Comparison of ENCODE assay signal across 9 cellular contexts in genomic region chr3:149659173-149659468, GRCh38. TPM values are rescaled to one million over a fixed set of nuclear protein-coding genes. Genes with fewer than 3 reads are reported as not detected.
DNase-seq lines count a peak whose midpoint lies in the region; ATAC-seq and TF ChIP-seq lines count a peak whose summit lies in the region.
"Had no signal": no experiment of that assay in that cellular context is flagged by ENCODE, and none has a peak within 500 bp of the region (broad histone marks: within the 10 kb centered on the region; RNA-seq: fewer than 3 reads in every experiment).

No MANE protein-coding gene starts in this region.

- no peak overlapping the region for H2BK15ac ChIP-seq in mesenchymal stem cell (ENCODE audit: low read depth, poor library complexity, severe bottlenecking)

- no peak for TF ChIP-seq POLR2A in breast epithelium (IDR thresholded peaks at IDR 0.05)
- TF ChIP-seq POLR2A in transverse colon (IDR thresholded peaks at IDR 0.05) = no peak

- peak overlapping the region; percentile 73 for H2AK5ac ChIP-seq in mesenchymal stem cell (ENCODE audit: low read length, severe bottlenecking)

- no peak overlapping the region for H3K23ac ChIP-seq in mesenchymal stem cell (ENCODE audit: low read length in 2 of 2)

- H3K9me3 ChIP-seq in breast epithelium (no peaks in the 10 kb centered on the region), mesenchymal stem cell (ENCODE audit: control insufficient read depth, low read length) (no peaks in the 10 kb centered on the region), transverse colon (no peaks in the 10 kb centered on the region)
- no peaks in the 10 kb centered on the region for H3K9me3 ChIP-seq in effector memory CD4-positive, alpha-beta T cell (ENCODE audit: control insufficient read depth, low read length)
- H3K9me3 ChIP-seq: mucosa of descending colon had no signal

- peak overlapping the region; percentile 98 for H4K8ac ChIP-seq in mesenchymal stem cell (ENCODE audit: low read length)

- no peaks in the 10 kb centered on the region for H3K27me3 ChIP-seq in breast epithelium
- H3K27me3 ChIP-seq in mesenchymal stem cell (ENCODE audit: control insufficient read depth in 1 of 2, insufficient read depth in 1 of 2, low read length in 2 of 2) = no peaks in the 10 kb centered on the region
- H3K27me3 ChIP-seq in transverse colon = peaks cover 84% of the 10 kb centered on the region
- no peaks in the 10 kb centered on the region for H3K27me3 ChIP-seq in effector memory CD4-positive, alpha-beta T cell (replicated peaks; ENCODE audit: control insufficient read depth, insufficient read depth, low read length, poor library complexity, severe bottlenecking)

- peak overlapping the region in 1 of 2 experiments; percentile 85 for H2BK12ac ChIP-seq in mesenchymal stem cell (ENCODE audit: low read length in 2 of 2)

- no peak for ATAC-seq in activated T-cell treated with anti-CD3 and anti-CD28 coated beads, Interleukin-2, amount 50 U/mL, for 4 hours

- peak overlapping the region; percentile 100 for H2BK5ac ChIP-seq in mesenchymal stem cell (ENCODE audit: low read depth, low read length, poor library complexity, severe bottlenecking)

- no peak for DNase-seq in activated T-cell treated with anti-CD3 and anti-CD28 coated beads, Interleukin-2, amount 50 U/mL, for 4 hours
- no peak for DNase-seq in activated T-cell treated with anti-CD3 and anti-CD28 coated beads, Interleukin-2, amount 50 U/mL, for 48 hours
- DNase-seq in breast epithelium (ENCODE audit: low spot score in 2 of 2) (peak in 1 of 2 donors; percentile 36), mesenchymal stem cell (no peak), transverse colon (no peak), NCI-H146 treated with DMSO at 0.1 percent for 48 hours (lab: John Stamatoyannopoulos, UW; ENCODE audit: unreplicated experiment) (no peak), AG08395 (ENCODE audit: low spot score) (no peak)
- DNase-seq in effector memory CD4-positive, alpha-beta T cell = no peak

- peak overlapping the region; percentile 34 to 60 for H3K18ac ChIP-seq in mesenchymal stem cell (ENCODE audit: low read depth in 1 of 2, low read length in 2 of 2)

- TF ChIP-seq EP300 in transverse colon (IDR thresholded peaks at IDR 0.05; ENCODE audit: low read depth) = peak; percentile 61

- no peaks in the 10 kb centered on the region for H3K9me3 Mint-ChIP-seq in activated T-cell treated with anti-CD3 and anti-CD28 coated beads, Interleukin-2, amount 50 U/mL, for 4 hours

- H3K14ac ChIP-seq in mesenchymal stem cell (ENCODE audit: low read length in 2 of 2) = no peak overlapping the region

- H3K4me2 ChIP-seq in mesenchymal stem cell (ENCODE audit: low read length, poor library complexity, severe bottlenecking) = peak overlapping the region; percentile 74

- no peak overlapping the region for H2AFZ ChIP-seq in mesenchymal stem cell (ENCODE audit: low read depth, low read length)

- H3K79me1 ChIP-seq in mesenchymal stem cell (replicated peaks; ENCODE audit: low read length, poor library complexity, severe bottlenecking) = no peaks in the 10 kb centered on the region

- H3K4me1 ChIP-seq in breast epithelium (no peaks in the 10 kb centered on the region), mesenchymal stem cell (ENCODE audit: control insufficient read depth, insufficient read depth, low read depth, low read length) (peaks cover 7% of the 10 kb centered on the region), transverse colon (peaks cover 0 to 28% (median 22%) of the 10 kb centered on the region in 4 donors)
- peaks cover 7% of the 10 kb centered on the region for H3K4me1 ChIP-seq in effector memory CD4-positive, alpha-beta T cell (ENCODE audit: control insufficient read depth, insufficient read depth, low read length, poor library complexity, severe bottlenecking)

- H3K4me1 Mint-ChIP-seq in activated T-cell treated with anti-CD3 and anti-CD28 coated beads, Interleukin-2, amount 50 U/mL, for 4 hours (ENCODE audit: low read depth) = peaks cover 12% of the 10 kb centered on the region

- H3K36me3 ChIP-seq in breast epithelium (no peaks in the 10 kb centered on the region), mesenchymal stem cell (ENCODE audit: control insufficient read depth in 1 of 2, insufficient read depth in 2 of 2, low read depth in 1 of 2, low read length in 2 of 2) (peaks cover 0 to 14% of the 10 kb centered on the region in 2 experiments), transverse colon (no peaks in the 10 kb centered on the region)
- no peaks in the 10 kb centered on the region for H3K36me3 ChIP-seq in effector memory CD4-positive, alpha-beta T cell (ENCODE audit: control insufficient read depth, insufficient read depth, low read length)

- H3K4ac ChIP-seq in mesenchymal stem cell (ENCODE audit: low read depth in 1 of 2, low read length in 2 of 2) = peak overlapping the region in 1 of 2 experiments; percentile 49

- H3K4me3 ChIP-seq in breast epithelium (peak overlapping the region; percentile 72 to 89 (median 78)), mesenchymal stem cell (ENCODE audit: insufficient read depth in 1 of 2, low read depth in 1 of 2, low read length in 2 of 2) (peak overlapping the region in 1 of 2 experiments; percentile 91), transverse colon (peak overlapping the region in 1 of 4 donors; percentile 46)
- no peak overlapping the region for H3K4me3 ChIP-seq in effector memory CD4-positive, alpha-beta T cell (ENCODE audit: insufficient read depth, low read depth, low read length, poor library complexity, severe bottlenecking)
- H3K4me3 ChIP-seq: mucosa of descending colon had no signal

- TF ChIP-seq CTCF in breast epithelium (IDR thresholded peaks at IDR 0.05) = no peak
- no peak for TF ChIP-seq CTCF in transverse colon (IDR thresholded peaks at IDR 0.05)

- peak overlapping the region; percentile 92 for H3K9ac ChIP-seq in mesenchymal stem cell (ENCODE audit: low read length)

- H3K36me3 Mint-ChIP-seq in activated T-cell treated with anti-CD3 and anti-CD28 coated beads, Interleukin-2, amount 50 U/mL, for 4 hours (ENCODE audit: insufficient read depth) = no peaks in the 10 kb centered on the region

- intact Hi-C loops in breast epithelium (cut with DNase I; ENCODE audit: low total_unique reads) = no loop called here
- intact Hi-C loops in transverse colon (cut with DNase I; ENCODE audit: low total_unique reads) = loop anchor here (5.0 kb wide), 1 partner anchor 127 kb away; no protein-coding TSS in a partner anchor

- H3K27ac ChIP-seq in breast epithelium (peak overlapping the region; percentile 97 to 99), mesenchymal stem cell (ENCODE audit: low read length, poor library complexity, severe bottlenecking) (peak overlapping the region; percentile 100), transverse colon (peak overlapping the region; percentile 87 to 97 (median 92))
- H3K27ac ChIP-seq in effector memory CD4-positive, alpha-beta T cell (ENCODE audit: insufficient read depth, low read length, poor library complexity, severe bottlenecking) = no peak overlapping the region

- peaks cover 58% of the 10 kb centered on the region for H3K27me3 Mint-ChIP-seq in activated T-cell treated with anti-CD3 and anti-CD28 coated beads, Interleukin-2, amount 50 U/mL, for 4 hours (ENCODE audit: low read depth)

- H3K4me3 Mint-ChIP-seq in activated T-cell treated with anti-CD3 and anti-CD28 coated beads, Interleukin-2, amount 50 U/mL, for 4 hours = peak overlapping the region; percentile 39

- in situ Hi-C loops in transverse colon (cut with MboI; ENCODE audit: low pct_ligation_motif_present in 1 of 4, low pct_unique_long_range_greater_than_20kb in 1 of 4, low sequenced_read_pairs in 3 of 4) = loop anchor here in 1 of 4 donors (10.0 kb wide), 1 partner anchor 114 kb away; no protein-coding TSS in a partner anchor

- H4K91ac ChIP-seq in mesenchymal stem cell (ENCODE audit: low read length) = peak overlapping the region; percentile 90

- WGBS in mesenchymal stem cell = 49% methylated on average over 9 of the region's 9 CpGs
- 32 to 49% methylated on average over 9 of the region's 9 CpGs for WGBS in transverse colon (ENCODE audit: low coverage in 1 of 2), 2 donors

- peak overlapping the region; percentile 81 for H2BK120ac ChIP-seq in mesenchymal stem cell (ENCODE audit: low read depth, low read length)

RNA-seq across cellular contexts. Expression of gene WWTR1, which starts 1.3 kb away (rescaled TPM):
- 1 to 10 TPM in 2 of 3 donors, under 1 TPM in 1; 0.63 to 1.5 (median 1.0) TPM for total RNA-seq in activated T-cell treated with anti-CD3 and anti-CD28 coated beads, Interleukin-2, amount 50 U/mL, for 4 hours
- total RNA-seq in breast epithelium (10 to 100 TPM; 53.6 to 98.2 (median 91.4) TPM), transverse colon (10 to 100 TPM; 40.3 to 80.4 (median 67.6) TPM)
- polyA plus RNA-seq in mesenchymal stem cell (2013, experiment 1 of 2) = 56.1 TPM
- polyA plus RNA-seq in mesenchymal stem cell (2013, experiment 2 of 2) = 57.5 TPM

Comparison
In these comparisons a context has a peak if more than half of its experiments do, and no peak if none do; other contexts are left out.
1. RNA of gene WWTR1, which starts 1.3 kb away (total RNA-seq): 53.6 to 98.2 TPM in breast epithelium and 40.3 to 80.4 TPM in transverse colon; 0.63 to 1.5 TPM in activated T-cell treated with anti-CD3 and anti-CD28 coated beads, Interleukin-2, amount 50 U/mL, for 4 hours; every median in the first group is over 10 times any median in the second.